13 cellular contexts compared by ENCODE assay signal in the genomic region with DNA sequence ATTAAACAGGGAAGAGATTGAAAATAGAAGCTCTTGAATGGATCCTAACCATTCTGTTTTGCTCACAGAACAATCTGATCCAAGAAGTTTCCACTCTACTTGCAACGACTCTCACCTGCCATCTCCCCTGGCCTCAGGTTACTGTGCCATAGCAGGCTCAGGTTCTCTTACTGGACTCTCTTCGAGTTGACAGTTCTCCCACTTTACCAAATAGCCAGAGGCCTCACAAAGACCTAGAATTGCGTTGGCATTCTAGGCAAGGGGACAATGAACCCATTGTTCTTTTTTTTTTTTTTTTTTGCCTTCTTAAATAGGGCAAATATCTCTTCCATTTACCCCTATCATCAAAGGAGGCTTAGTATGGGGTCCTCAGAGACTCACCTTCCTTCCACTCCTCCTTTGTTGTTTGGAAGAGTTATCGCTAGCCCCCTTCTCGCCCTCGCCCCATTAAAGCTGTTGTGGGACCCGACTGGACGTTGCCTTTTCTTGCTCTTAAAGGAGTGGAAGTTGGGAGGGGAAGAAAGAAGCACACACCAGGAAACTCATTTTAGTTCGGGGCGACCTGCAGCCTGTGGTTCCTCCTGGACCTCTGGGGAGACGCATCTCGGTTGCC. TPM values are rescaled to one million over a fixed set of nuclear protein-coding genes. Genes with fewer than 3 reads are reported as not detected.
DNase-seq lines count a peak whose midpoint lies in the region; ATAC-seq, FAIRE-seq and TF ChIP-seq lines count a peak whose summit lies in the region.
"Had no signal": no experiment of that assay in that cellular context is flagged by ENCODE, and none has a peak within 500 bp of the region (broad histone marks: within the 10 kb centered on the region; RNA-seq: fewer than 3 reads in every experiment).

No MANE protein-coding gene starts in this region.

- H3K4me3 ChIP-seq in bronchial epithelial cell (ENCODE audit: low read depth, low read length) = peak overlapping the region; percentile 38
- H3K4me3 ChIP-seq in stomach = peak overlapping the region; percentile 36 to 63 (median 54)
- H3K4me3 ChIP-seq: GM12878 had no signal

- intact Hi-C loops in stomach (cut with DNase I; ENCODE audit: low total_unique reads) = no loop called here
- intact Hi-C loops in posterior vena cava (cut with DNase I) = no loop called here

- 7 to 21% (median 13%) methylated on average over 10 to 12 of the region's 12 CpGs for WGBS in stomach, 5 donors

- DNase-seq in DMS53 (lab: John Stamatoyannopoulos, UW) (peak; percentile 6), DMS53 treated with DMSO at 0.1 percent for 48 hours (lab: John Stamatoyannopoulos, UW; ENCODE audit: unreplicated experiment) (no peak), bronchial epithelial cell (ENCODE audit: low read depth) (no peak), left kidney (ENCODE audit: low read depth, low spot score) (peak; percentile 25), stomach (no peak), posterior vena cava (ENCODE audit: low spot score) (no peak)
- DNase-seq: activated T-cell treated with anti-CD3 and anti-CD28 coated beads, Interleukin-2, amount 50 U/mL, for 24 hours; stimulated activated CD4-positive, alpha-beta T cell treated with anti-CD3 and anti-CD28 coated beads, Interleukin-4, amount 100 ng/mL, for 4 hours had no signal

- H3K27ac ChIP-seq in stomach = no peak overlapping the region
- H3K27ac ChIP-seq: KMS-11 had no signal

- no peaks in the 10 kb centered on the region for H3K36me3 ChIP-seq in bronchial epithelial cell (ENCODE audit: control insufficient read depth, insufficient read depth, low read length)
- H3K36me3 ChIP-seq in stomach = no peaks in the 10 kb centered on the region

- no peaks in the 10 kb centered on the region for H3K9me3 ChIP-seq in stomach

- peaks cover 0 to 34% (median 16%) of the 10 kb centered on the region in 4 donors for H3K4me1 ChIP-seq in stomach

- no peak for TF ChIP-seq EP300 in stomach (IDR thresholded peaks at IDR 0.05)

- TF ChIP-seq CTCF in bronchial epithelial cell (IDR thresholded peaks at IDR 0.05; ENCODE audit: insufficient read depth, low read length, severe bottlenecking) = no peak
- no peak for TF ChIP-seq CTCF in stomach (IDR thresholded peaks at IDR 0.05)

- H3K27me3 ChIP-seq in bronchial epithelial cell (ENCODE audit: control insufficient read depth, insufficient read depth, low read length) (peaks cover 17% of the 10 kb centered on the region), stomach (peaks cover 0 to 53% (median 19%) of the 10 kb centered on the region in 3 donors)

- no peak for TF ChIP-seq POLR2A in stomach (IDR thresholded peaks at IDR 0.05)

- no peak for FAIRE-seq in bronchial epithelial cell (lab: Jason Lieb, UNC)
- FAIRE-seq: A204.1, GM12878 had no signal

- ATAC-seq in HG03354 (IDR thresholded peaks at IDR 0.05; ENCODE audit: poor library complexity, severe bottlenecking, unreplicated experiment) (no peak), HG02852 (IDR thresholded peaks at IDR 0.05; ENCODE audit: unreplicated experiment) (no peak)
- ATAC-seq: GM12878 had no signal

RNA-seq across cellular contexts. Expression of a gene that starts 0.7 kb away (rescaled TPM):
- not detected in 2 replicates for total RNA-seq in bronchial epithelial cell
- 1 to 10 TPM in 1 of 5 donors, not detected in 4; 1.7 TPM for total RNA-seq in stomach
- polyA plus RNA-seq in stomach = under 1 TPM in 1 of 3 donors, not detected in 2; 0.13 TPM
- total RNA-seq in posterior vena cava = not detected
- total RNA-seq: GM12878 had no signal

Comparison
In these comparisons a context has a peak if more than half of its experiments do, and no peak if none do; other contexts are left out.
1. DNase-seq: peak in DMS53 (single experiment) and left kidney (single experiment); none in DMS53 treated with DMSO at 0.1 percent for 48 hours (single experiment), bronchial epithelial cell (single experiment), stomach (single experiment) and posterior vena cava (single experiment).